Comparison of ENCODE assay signal across 2 cellular contexts in the genomic region with DNA sequence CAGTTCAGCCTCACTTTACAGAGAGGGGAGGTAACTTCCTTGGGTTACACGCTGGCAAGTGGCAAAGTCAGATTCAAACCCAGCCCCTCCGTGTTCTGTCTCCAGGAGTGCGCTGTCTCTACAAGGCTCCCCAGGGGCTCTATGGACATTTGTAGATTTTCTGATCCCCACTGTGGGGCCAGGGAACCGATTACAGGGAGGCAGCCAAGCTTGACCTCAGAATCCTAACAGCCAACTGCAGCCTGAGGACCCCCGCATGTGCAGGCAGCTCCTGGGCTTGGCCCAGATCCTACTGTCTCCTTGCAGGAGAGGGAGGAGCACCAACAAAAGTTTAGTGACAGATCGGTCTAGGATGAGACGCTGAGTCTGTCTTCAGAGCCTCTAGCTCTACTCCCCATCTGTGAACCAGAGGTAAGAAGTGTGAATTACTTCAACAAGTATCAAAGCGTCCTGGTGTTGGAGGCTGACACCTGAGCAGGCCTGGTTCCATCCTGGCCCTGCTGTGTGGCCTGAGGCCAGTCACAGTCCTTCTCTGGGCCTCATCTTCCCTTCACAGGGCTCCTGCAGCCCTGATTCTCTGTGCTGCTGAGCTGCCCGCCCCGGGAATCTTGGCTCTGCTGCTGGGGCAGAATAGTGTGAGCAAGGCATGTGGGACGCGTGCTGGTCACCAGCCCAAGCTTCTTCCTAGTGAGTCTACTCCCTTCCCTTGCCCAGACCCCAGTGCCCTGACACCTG.
A peak's percentile ranks its signal among the peaks of the same experiment; 100 is the strongest.
TF ChIP-seq lines count a peak whose summit lies in the region.

No MANE protein-coding gene starts in this region.

TF ChIP-seq in IMR-90, 13 proteins besides CTCF, POLR2A, EP300 and RAD21:
- TF ChIP-seq CEBPB (IDR thresholded peaks at IDR 0.05; ENCODE audit: low read depth, low read length) (no peak), MAFK (IDR thresholded peaks at IDR 0.05; ENCODE audit: low read depth, low read length) (no peak), CHD1 (IDR thresholded peaks at IDR 0.05; ENCODE audit: low read depth, low read length) (no peak), SMC3 (IDR thresholded peaks at IDR 0.05; ENCODE audit: low read depth, low read length) (no peak), RFX5 (IDR thresholded peaks at IDR 0.05; ENCODE audit: low read depth, low read length) (no peak), NFE2L2 (IDR thresholded peaks at IDR 0.05; ENCODE audit: low read depth, low read length) (no peak), MXI1 (IDR thresholded peaks at IDR 0.05; ENCODE audit: borderline replicate concordance, low read depth, low read length) (no peak), FOS (IDR thresholded peaks at IDR 0.05; ENCODE audit: low read depth, low read length) (no peak), RCOR1 (IDR thresholded peaks at IDR 0.05; ENCODE audit: insufficient replicate concordance, low read length) (no peak), BHLHE40 (IDR thresholded peaks at IDR 0.05; ENCODE audit: low read depth, low read length) (no peak), MAZ (IDR thresholded peaks at IDR 0.05; ENCODE audit: borderline replicate concordance, low read depth, low read length) (no peak)
- TF ChIP-seq, protein P1, sequence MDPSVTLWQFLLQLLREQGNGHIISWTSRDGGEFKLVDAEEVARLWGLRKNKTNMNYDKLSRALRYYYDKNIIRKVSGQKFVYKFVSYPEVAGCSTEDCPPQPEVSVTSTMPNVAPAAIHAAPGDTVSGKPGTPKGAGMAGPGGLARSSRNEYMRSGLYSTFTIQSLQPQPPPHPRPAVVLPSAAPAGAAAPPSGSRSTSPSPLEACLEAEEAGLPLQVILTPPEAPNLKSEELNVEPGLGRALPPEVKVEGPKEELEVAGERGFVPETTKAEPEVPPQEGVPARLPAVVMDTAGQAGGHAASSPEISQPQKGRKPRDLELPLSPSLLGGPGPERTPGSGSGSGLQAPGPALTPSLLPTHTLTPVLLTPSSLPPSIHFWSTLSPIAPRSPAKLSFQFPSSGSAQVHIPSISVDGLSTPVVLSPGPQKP (IDR thresholded peaks at IDR 0.05; ENCODE audit: borderline replicate concordance, low read depth, low read length), result no peak
- TF ChIP-seq, protein P2, sequence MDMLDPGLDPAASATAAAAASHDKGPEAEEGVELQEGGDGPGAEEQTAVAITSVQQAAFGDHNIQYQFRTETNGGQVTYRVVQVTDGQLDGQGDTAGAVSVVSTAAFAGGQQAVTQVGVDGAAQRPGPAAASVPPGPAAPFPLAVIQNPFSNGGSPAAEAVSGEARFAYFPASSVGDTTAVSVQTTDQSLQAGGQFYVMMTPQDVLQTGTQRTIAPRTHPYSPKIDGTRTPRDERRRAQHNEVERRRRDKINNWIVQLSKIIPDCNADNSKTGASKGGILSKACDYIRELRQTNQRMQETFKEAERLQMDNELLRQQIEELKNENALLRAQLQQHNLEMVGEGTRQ (IDR thresholded peaks at IDR 0.05; ENCODE audit: low read depth, low read length), result no peak

TF ChIP-seq in K562, 482 proteins besides CTCF, POLR2A, EP300 and RAD21:
- TF ChIP-seq MCM3 (IDR thresholded peaks at IDR 0.05), result no peak
- TF ChIP-seq ZFP36 (IDR thresholded peaks at IDR 0.05; ENCODE audit: low read depth, low read length, partially characterized antibody), result peak; percentile 9
- TF ChIP-seq RBM25 (IDR thresholded peaks at IDR 0.05; ENCODE audit: low read depth, low read length, severe bottlenecking), result no peak
- no peak for TF ChIP-seq TBP (optimal IDR thresholded peaks at IDR 0.05; ENCODE audit: low read depth, low read length)
